ENCODE assay signal across 8 cellular contexts in the genomic region with DNA sequence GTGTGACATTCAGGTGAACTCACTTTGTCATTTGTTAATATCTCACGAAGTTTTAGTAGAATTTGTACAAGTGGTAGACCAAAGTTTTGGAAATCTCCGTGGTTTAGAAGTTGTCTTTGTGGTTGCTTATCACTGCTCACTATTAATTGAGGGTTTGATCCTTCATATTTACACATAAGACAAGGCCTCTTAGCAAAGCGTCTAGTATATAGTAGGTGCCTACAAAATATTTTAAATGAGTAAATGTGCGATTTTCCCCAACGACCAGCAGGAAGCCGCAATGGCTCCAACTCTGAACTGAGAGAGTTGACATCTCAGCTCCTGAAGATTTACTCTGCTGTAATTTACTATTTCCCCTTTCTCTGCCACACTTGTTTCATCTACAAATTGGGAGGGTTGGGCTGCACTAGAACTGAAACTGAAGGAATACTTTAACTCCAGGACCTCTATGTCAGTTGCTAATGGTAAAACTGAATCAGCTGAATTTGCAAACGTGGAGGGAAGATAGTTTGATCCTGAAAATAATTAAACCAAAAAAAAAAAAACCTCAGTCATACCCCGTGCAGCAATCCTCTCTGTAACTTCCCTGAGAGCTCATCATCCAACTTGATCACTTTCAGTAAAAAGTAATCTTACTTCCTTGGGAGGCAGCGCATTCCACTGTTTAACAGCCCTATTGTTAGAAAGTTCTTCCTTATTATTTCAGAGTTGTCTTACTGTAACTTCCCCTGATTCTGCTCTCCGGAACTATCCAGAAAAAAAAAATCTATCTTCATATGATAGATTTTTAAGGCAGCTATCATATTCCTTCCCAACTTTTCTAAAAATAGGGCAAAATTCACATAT. TPM values are rescaled to one million over a fixed set of nuclear protein-coding genes. Genes with fewer than 3 reads are reported as not detected.
DNase-seq lines count a peak whose midpoint lies in the region; ATAC-seq and TF ChIP-seq lines count a peak whose summit lies in the region.

No MANE protein-coding gene starts in this region.

- POLR2A ChIA-PET in activated CD8-positive, alpha-beta T cell treated with anti-CD3 and anti-CD28 coated beads for 36 hours (lab: Charles Lee): no interaction called here

- DNase-seq in T-helper 2 cell treated with Interferon-gamma antibody and Interleukin-4, amounts not matched to agents 5 μg/mL and 100 μg/mL, for 36 hours (ENCODE audit: low spot score): no peak
- DNase-seq in T-helper 2 cell (no peak), immature natural killer cell (peak in 2 of 3 donors; percentile 2 to 8), NCI-H748 (lab: John Stamatoyannopoulos, UW; ENCODE audit: unreplicated experiment) (no peak), NCI-H345 treated with DMSO at 0.1 percent for 48 hours (lab: John Stamatoyannopoulos, UW; ENCODE audit: unreplicated experiment) (no peak)
- DNase-seq in activated CD8-positive, alpha-beta T cell treated with anti-CD3 and anti-CD28 coated beads for 36 hours: no peak

- H3K9me3 ChIP-seq in stomach smooth muscle (ENCODE audit: control insufficient read depth in 2 of 2, low read length in 2 of 2): no peaks in the 10 kb centered on the region

- H3K4me1 ChIP-seq in stomach smooth muscle (ENCODE audit: control insufficient read depth, insufficient read depth, low read length): peaks cover 24% of the 10 kb centered on the region

- no peak for ATAC-seq in activated CD8-positive, alpha-beta T cell treated with anti-CD3 and anti-CD28 coated beads for 36 hours
- ATAC-seq in GM18517 (IDR thresholded peaks at IDR 0.05; ENCODE audit: unreplicated experiment): no peak

- peak overlapping the region; percentile 84 to 89 for H3K4me3 ChIP-seq in stomach smooth muscle (ENCODE audit: low read length in 2 of 2)

- intact Hi-C loops in activated CD8-positive, alpha-beta T cell treated with anti-CD3 and anti-CD28 coated beads for 36 hours (cut with micrococcal nuclease): loop anchor here (10.0 kb wide), 1 partner anchor 680 kb away; no protein-coding TSS in a partner anchor

- no peak overlapping the region for H3K27ac Mint-ChIP-seq in T-helper 2 cell treated with Interferon-gamma antibody and Interleukin-4, amounts not matched to agents 5 μg/mL and 100 μg/mL, for 36 hours
- peak overlapping the region; percentile 19 for H3K27ac Mint-ChIP-seq in activated CD8-positive, alpha-beta T cell treated with anti-CD3 and anti-CD28 coated beads for 36 hours
- peak overlapping the region in 5 of 6 donors; percentile 11 to 83 (median 41) for H3K27ac Mint-ChIP-seq in immature natural killer cell

- H3K27me3 Mint-ChIP-seq in T-helper 2 cell treated with Interferon-gamma antibody and Interleukin-4, amounts not matched to agents 5 μg/mL and 100 μg/mL, for 36 hours (ENCODE audit: low read depth): peaks cover 72% of the 10 kb centered on the region
- peaks cover 35% of the 10 kb centered on the region for H3K27me3 Mint-ChIP-seq in activated CD8-positive, alpha-beta T cell treated with anti-CD3 and anti-CD28 coated beads for 36 hours
- peaks cover 2 to 29% (median 11%) of the 10 kb centered on the region in 3 donors for H3K27me3 Mint-ChIP-seq in immature natural killer cell (ENCODE audit: low read depth in 3 of 3)

- H3K27ac ChIP-seq in stomach smooth muscle (ENCODE audit: low read length): peak overlapping the region; percentile 76

- TF ChIP-seq CTCF in activated CD8-positive, alpha-beta T cell treated with anti-CD3 and anti-CD28 coated beads for 36 hours (IDR thresholded peaks at IDR 0.05): no peak

- no peaks in the 10 kb centered on the region for H3K9me3 Mint-ChIP-seq in T-helper 2 cell treated with Interferon-gamma antibody and Interleukin-4, amounts not matched to agents 5 μg/mL and 100 μg/mL, for 36 hours
- no peaks in the 10 kb centered on the region for H3K9me3 Mint-ChIP-seq in activated CD8-positive, alpha-beta T cell treated with anti-CD3 and anti-CD28 coated beads for 36 hours
- no peaks in the 10 kb centered on the region for H3K9me3 Mint-ChIP-seq in immature natural killer cell

- H3K4me3 Mint-ChIP-seq in T-helper 2 cell treated with Interferon-gamma antibody and Interleukin-4, amounts not matched to agents 5 μg/mL and 100 μg/mL, for 36 hours: peak overlapping the region; percentile 68
- peak overlapping the region; percentile 65 for H3K4me3 Mint-ChIP-seq in activated CD8-positive, alpha-beta T cell treated with anti-CD3 and anti-CD28 coated beads for 36 hours
- peak overlapping the region; percentile 83 to 93 (median 85) for H3K4me3 Mint-ChIP-seq in immature natural killer cell

- peaks cover 0 to under 1% of the 10 kb centered on the region in 2 donors for H3K36me3 ChIP-seq in stomach smooth muscle (ENCODE audit: control insufficient read depth in 2 of 2, insufficient read depth in 2 of 2, low read length in 2 of 2)

- CTCF ChIA-PET in activated CD8-positive, alpha-beta T cell treated with anti-CD3 and anti-CD28 coated beads for 36 hours (lab: Charles Lee): interaction anchor here (0.9 to 5.9 kb wide), 3 partner anchors 11 to 33 kb away, joined by 3 to 42 read pairs (median 3); a partner anchor contains a TSS

- H3K4me1 Mint-ChIP-seq in T-helper 2 cell treated with Interferon-gamma antibody and Interleukin-4, amounts not matched to agents 5 μg/mL and 100 μg/mL, for 36 hours (ENCODE audit: low read depth): peaks cover 38% of the 10 kb centered on the region
- peaks cover 35% of the 10 kb centered on the region for H3K4me1 Mint-ChIP-seq in activated CD8-positive, alpha-beta T cell treated with anti-CD3 and anti-CD28 coated beads for 36 hours (ENCODE audit: low read depth)
- peaks cover 37 to 42% of the 10 kb centered on the region in 2 donors for H3K4me1 Mint-ChIP-seq in immature natural killer cell

- H3K27me3 ChIP-seq in stomach smooth muscle (ENCODE audit: control insufficient read depth in 1 of 2, insufficient read depth in 2 of 2, low read length in 2 of 2): no peaks in the 10 kb centered on the region

- H3K9ac ChIP-seq in stomach smooth muscle (ENCODE audit: low read length in 2 of 2): peak overlapping the region; percentile 58 to 80

- no peaks in the 10 kb centered on the region for H3K36me3 Mint-ChIP-seq in T-helper 2 cell treated with Interferon-gamma antibody and Interleukin-4, amounts not matched to agents 5 μg/mL and 100 μg/mL, for 36 hours (ENCODE audit: low read depth)
- H3K36me3 Mint-ChIP-seq in activated CD8-positive, alpha-beta T cell treated with anti-CD3 and anti-CD28 coated beads for 36 hours (ENCODE audit: low read depth): no peaks in the 10 kb centered on the region
- H3K36me3 Mint-ChIP-seq in immature natural killer cell: no peaks in the 10 kb centered on the region

RNA-seq across cellular contexts. Expression of a gene that starts 1.3 kb away (rescaled TPM):
- total RNA-seq in activated CD8-positive, alpha-beta T cell treated with anti-CD3 and anti-CD28 coated beads for 36 hours: 10 to 100 TPM in 1 of 2 experiments, 1 to 10 TPM in 1; 10.0 to 11.0 TPM
- 1 to 10 TPM; 3.2 to 6.9 (median 4.7) TPM for polyA plus RNA-seq in immature natural killer cell

RNA-seq across cellular contexts. Expression of a gene that starts 9.6 kb away (rescaled TPM):
- total RNA-seq in activated CD8-positive, alpha-beta T cell treated with anti-CD3 and anti-CD28 coated beads for 36 hours: 10 to 100 TPM; 43.1 to 46.9 TPM
- polyA plus RNA-seq in immature natural killer cell: 1 to 10 TPM in 1 of 3 donors, under 1 TPM in 2; 0.19 to 2.1 (median 0.20) TPM

Comparison
In these comparisons a context has a peak if more than half of its experiments do, and no peak if none do; other contexts are left out.
1. DNase-seq: peak in immature natural killer cell (2 of 3); none in T-helper 2 cell treated with Interferon-gamma antibody and Interleukin-4, amounts not matched to agents 5 μg/mL and 100 μg/mL, for 36 hours (single experiment), T-helper 2 cell (0 of 5), activated CD8-positive, alpha-beta T cell treated with anti-CD3 and anti-CD28 coated beads for 36 hours (single experiment), NCI-H748 (single experiment) and NCI-H345 treated with DMSO at 0.1 percent for 48 hours (single experiment).
2. Peak in every context shown above with its lines, with median percentiles within 50 percentile points of each other: H3K4me3 Mint-ChIP-seq.